Comparison of ENCODE assay signal across 21 cellular contexts in genomic region chr12:116138781-116139180, GRCh38.
DNase-seq lines count a peak whose midpoint lies in the region; ATAC-seq, FAIRE-seq and TF ChIP-seq lines count a peak whose summit lies in the region.
"Had no signal": no experiment of that assay in that cellular context is flagged by ENCODE, and none has a peak within 500 bp of the region (broad histone marks: within the 10 kb centered on the region; RNA-seq: fewer than 3 reads in every experiment).

No MANE protein-coding gene starts in this region.

- FAIRE-seq in A549 (lab: Jason Lieb, UNC) (peak; percentile 85), G401.6 (lab: Jason Lieb, UNC) (peak; percentile 11)
- FAIRE-seq: colon, endothelial cell of umbilical vein, GM12878 had no signal

- H3K9me3 ChIP-seq in A549 (no peaks in the 10 kb centered on the region), SJSA1 (replicated peaks) (no peaks in the 10 kb centered on the region), HAP-1 (no peaks in the 10 kb centered on the region), gastrocnemius medialis (no peaks in the 10 kb centered on the region)
- H3K9me3 ChIP-seq: Caco-2, left ventricle myocardium inferior, Peyer's patch, spleen had no signal

- TF ChIP-seq POLR2A in A549 (IDR thresholded peaks at IDR 0.05; ENCODE audit: low read length) (no peak), gastrocnemius medialis (IDR thresholded peaks at IDR 0.05) (no peak)

- no peak for TF ChIP-seq RAD21 in A549 (conservative IDR thresholded peaks at IDR 0.05 in 1 of 2, IDR thresholded peaks at IDR 0.05 in 1 of 2)

- H3K36me3 ChIP-seq in SJSA1: no peaks in the 10 kb centered on the region
- no peaks in the 10 kb centered on the region for H3K36me3 ChIP-seq in HAP-1 (replicated peaks)
- no peaks in the 10 kb centered on the region for H3K36me3 ChIP-seq in gastrocnemius medialis
- H3K36me3 ChIP-seq: left ventricle myocardium inferior, Peyer's patch, spleen had no signal

- H3K4me1 ChIP-seq in A549 (peaks cover 85% of the 10 kb centered on the region), SJSA1 (replicated peaks) (peaks cover 91% of the 10 kb centered on the region), HAP-1 (peaks cover 17% of the 10 kb centered on the region), gastrocnemius medialis (peaks cover 79 to 89% of the 10 kb centered on the region in 2 donors)

- H3K4me3 ChIP-seq in A549 (no peak overlapping the region), SJSA1 (no peak overlapping the region), HAP-1 (no peak overlapping the region), gastrocnemius medialis (no peak overlapping the region)
- H3K4me3 ChIP-seq: GM12878, left ventricle myocardium inferior, Peyer's patch, spleen had no signal

- intact Hi-C loops in gastrocnemius medialis (cut with DNase I; ENCODE audit: low total_unique reads): no loop called here

- ATAC-seq in A549 (no peak), gastrocnemius medialis (no peak)
- ATAC-seq: GM12878 had no signal

- TF ChIP-seq EP300 in A549 (IDR thresholded peaks at IDR 0.05): no peak

- H3K27ac ChIP-seq in A549 (no peak overlapping the region), SJSA1 (peak overlapping the region; percentile 58), gastrocnemius medialis (no peak overlapping the region)
- H3K27ac ChIP-seq: left ventricle myocardium inferior, Peyer's patch, spleen, VCaP had no signal

- CTCF ChIA-PET in A549 (lab: Yijun Ruan, JAX): no interaction called here

- DNase-seq in A549 (ENCODE audit: low read depth in 1 of 2, low spot score in 1 of 2) (no peak), SJSA1 (ENCODE audit: low read depth in 1 of 2, low spot score in 2 of 2) (no peak), kidney glomerular epithelial cell (lab: John Stamatoyannopoulos, UW) (peak; percentile 73), HAP-1 (ENCODE audit: low spot score in 2 of 2) (no peak), UCSD-AML1 (lab: John Stamatoyannopoulos, UW; ENCODE audit: unreplicated experiment) (no peak), gastrocnemius medialis (no peak), NCI-H526 treated with DMSO at 0.1 percent for 48 hours (lab: John Stamatoyannopoulos, UW) (no peak)
- DNase-seq: activated effector memory CD4-positive, alpha-beta T cell treated with Interleukin-2 at 50 U/mL for 16 hours; Caco-2; foreskin melanocyte; left ventricle myocardium inferior; NCI-H1417 treated with DMSO at 0.1 percent for 48 hours; NCI-H2171; NCI-H748 treated with DMSO at 0.1 percent for 48 hours; Peyer's patch; spleen had no signal

- peak overlapping the region; percentile 19; the same call in 2 of the 3 replicates for H3K4me2 ChIP-seq in A549

- in situ Hi-C loops in HAP-1 (cut with MboI; ENCODE audit: low sequenced_read_pairs) (no loop called here), gastrocnemius medialis (cut with MboI; ENCODE audit: low sequenced_read_pairs in 4 of 4) (loop anchor here in 2 of 4 donors (10.0 to 25.0 kb wide), 2 partner anchors 86 to 99 kb away; no protein-coding TSS in a partner anchor)

- POLR2A ChIA-PET in A549 (lab: Yijun Ruan, JAX): no interaction called here

- H3K27me3 ChIP-seq in SJSA1 (replicated peaks) (no peaks in the 10 kb centered on the region), HAP-1 (ENCODE audit: low read depth) (no peaks in the 10 kb centered on the region), gastrocnemius medialis (no peaks in the 10 kb centered on the region)
- H3K27me3 ChIP-seq: Peyer's patch, spleen had no signal

- TF ChIP-seq CTCF in A549 (IDR thresholded peaks at IDR 0.05) (no peak), gastrocnemius medialis (IDR thresholded peaks at IDR 0.05 in 4 of 5, conservative IDR thresholded peaks at IDR 0.05 in 1 of 5) (no peak)

TF ChIP-seq in A549, 52 proteins besides CTCF, POLR2A, EP300 and RAD21:
- TF ChIP-seq, protein P1, sequence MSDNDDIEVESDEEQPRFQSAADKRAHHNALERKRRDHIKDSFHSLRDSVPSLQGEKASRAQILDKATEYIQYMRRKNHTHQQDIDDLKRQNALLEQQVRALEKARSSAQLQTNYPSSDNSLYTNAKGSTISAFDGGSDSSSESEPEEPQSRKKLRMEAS (IDR thresholded peaks at IDR 0.05): no peak
- TF ChIP-seq KDM5A (IDR thresholded peaks at IDR 0.05) (no peak), EHF (CRISPR knock-in tag; IDR thresholded peaks at IDR 0.05) (no peak), BHLHE40 (IDR thresholded peaks at IDR 0.05; ENCODE audit: low read depth, low read length) (no peak), JUN (IDR thresholded peaks at IDR 0.05) (no peak), CBX8 (IDR thresholded peaks at IDR 0.05) (no peak), ZFP36 (IDR thresholded peaks at IDR 0.05; ENCODE audit: borderline replicate concordance, partially characterized antibody) (no peak), KDM1A (IDR thresholded peaks at IDR 0.05; ENCODE audit: low read depth) (no peak), NR3C1 (IDR thresholded peaks at IDR 0.05) (no peak), GATA3 (IDR thresholded peaks at IDR 0.05; ENCODE audit: borderline replicate concordance) (no peak), EHMT2 (IDR thresholded peaks at IDR 0.05; ENCODE audit: low read depth) (no peak), USF2 (IDR thresholded peaks at IDR 0.05) (no peak), MAFK (IDR thresholded peaks at IDR 0.05; ENCODE audit: partially characterized antibody) (no peak), RARB (CRISPR knock-in tag; IDR thresholded peaks at IDR 0.05) (no peak), CHD2 (IDR thresholded peaks at IDR 0.05; ENCODE audit: low read length, partially characterized antibody) (no peak), RFX5 (IDR thresholded peaks at IDR 0.05) (no peak), NPAS2 (CRISPR knock-in tag; IDR thresholded peaks at IDR 0.05; ENCODE audit: borderline replicate concordance) (no peak), HDAC2 (IDR thresholded peaks at IDR 0.05) (no peak)
- TF ChIP-seq, protein P2, sequence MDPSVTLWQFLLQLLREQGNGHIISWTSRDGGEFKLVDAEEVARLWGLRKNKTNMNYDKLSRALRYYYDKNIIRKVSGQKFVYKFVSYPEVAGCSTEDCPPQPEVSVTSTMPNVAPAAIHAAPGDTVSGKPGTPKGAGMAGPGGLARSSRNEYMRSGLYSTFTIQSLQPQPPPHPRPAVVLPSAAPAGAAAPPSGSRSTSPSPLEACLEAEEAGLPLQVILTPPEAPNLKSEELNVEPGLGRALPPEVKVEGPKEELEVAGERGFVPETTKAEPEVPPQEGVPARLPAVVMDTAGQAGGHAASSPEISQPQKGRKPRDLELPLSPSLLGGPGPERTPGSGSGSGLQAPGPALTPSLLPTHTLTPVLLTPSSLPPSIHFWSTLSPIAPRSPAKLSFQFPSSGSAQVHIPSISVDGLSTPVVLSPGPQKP (IDR thresholded peaks at IDR 0.05; ENCODE audit: low read depth, low read length): no peak
- TF ChIP-seq, protein P3, sequence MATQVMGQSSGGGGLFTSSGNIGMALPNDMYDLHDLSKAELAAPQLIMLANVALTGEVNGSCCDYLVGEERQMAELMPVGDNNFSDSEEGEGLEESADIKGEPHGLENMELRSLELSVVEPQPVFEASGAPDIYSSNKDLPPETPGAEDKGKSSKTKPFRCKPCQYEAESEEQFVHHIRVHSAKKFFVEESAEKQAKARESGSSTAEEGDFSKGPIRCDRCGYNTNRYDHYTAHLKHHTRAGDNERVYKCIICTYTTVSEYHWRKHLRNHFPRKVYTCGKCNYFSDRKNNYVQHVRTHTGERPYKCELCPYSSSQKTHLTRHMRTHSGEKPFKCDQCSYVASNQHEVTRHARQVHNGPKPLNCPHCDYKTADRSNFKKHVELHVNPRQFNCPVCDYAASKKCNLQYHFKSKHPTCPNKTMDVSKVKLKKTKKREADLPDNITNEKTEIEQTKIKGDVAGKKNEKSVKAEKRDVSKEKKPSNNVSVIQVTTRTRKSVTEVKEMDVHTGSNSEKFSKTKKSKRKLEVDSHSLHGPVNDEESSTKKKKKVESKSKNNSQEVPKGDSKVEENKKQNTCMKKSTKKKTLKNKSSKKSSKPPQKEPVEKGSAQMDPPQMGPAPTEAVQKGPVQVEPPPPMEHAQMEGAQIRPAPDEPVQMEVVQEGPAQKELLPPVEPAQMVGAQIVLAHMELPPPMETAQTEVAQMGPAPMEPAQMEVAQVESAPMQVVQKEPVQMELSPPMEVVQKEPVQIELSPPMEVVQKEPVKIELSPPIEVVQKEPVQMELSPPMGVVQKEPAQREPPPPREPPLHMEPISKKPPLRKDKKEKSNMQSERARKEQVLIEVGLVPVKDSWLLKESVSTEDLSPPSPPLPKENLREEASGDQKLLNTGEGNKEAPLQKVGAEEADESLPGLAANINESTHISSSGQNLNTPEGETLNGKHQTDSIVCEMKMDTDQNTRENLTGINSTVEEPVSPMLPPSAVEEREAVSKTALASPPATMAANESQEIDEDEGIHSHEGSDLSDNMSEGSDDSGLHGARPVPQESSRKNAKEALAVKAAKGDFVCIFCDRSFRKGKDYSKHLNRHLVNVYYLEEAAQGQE (IDR thresholded peaks at IDR 0.05): no peak
